Comparison of ENCODE assay signal across 13 cellular contexts in genomic region chr5:132825165-132825823, GRCh38. TPM values are rescaled to one million over a fixed set of nuclear protein-coding genes. Genes with fewer than 3 reads are reported as not detected.
DNase-seq lines count a peak whose midpoint lies in the region; TF ChIP-seq lines count a peak whose summit lies in the region.
"Had no signal": no experiment of that assay in that cellular context is flagged by ENCODE, and none has a peak within 500 bp of the region (broad histone marks: within the 10 kb centered on the region; RNA-seq: fewer than 3 reads in every experiment).

No MANE protein-coding gene starts in this region.

- CTCF ChIA-PET in activated CD4-positive, alpha-beta memory T cell treated with anti-CD3 and anti-CD28 coated beads, Interleukin-2, amount 10 ng/mL, durations not matched to agents 7 days and 5 days (lab: Charles Lee), result interaction anchor here (0.7 kb wide), 1 partner anchor 41 kb away, joined by 8 read pairs; no protein-coding TSS in a partner anchor
- CTCF ChIA-PET in activated CD4-positive, alpha-beta memory T cell treated with anti-CD3 and anti-CD28 coated beads for 36 hours (lab: Charles Lee), result interaction anchor here (1.3 to 1.7 kb wide), 2 partner anchors 8 to 319 kb away, joined by 4 to 7 read pairs; no protein-coding TSS in a partner anchor

- intact Hi-C loops in activated CD4-positive, alpha-beta memory T cell treated with anti-CD3 and anti-CD28 coated beads for 36 hours (cut with micrococcal nuclease), result no loop called here
- intact Hi-C loops in spleen (cut with DNase I; ENCODE audit: low total_unique reads) (no loop called here), prostate gland (cut with DNase I) (loop anchor here (10.0 kb wide), 2 partner anchors 230 to 300 kb away; partner anchors contain the start of gene HSPA4)

- no peak overlapping the region for H3K27ac Mint-ChIP-seq in activated CD4-positive, alpha-beta memory T cell treated with anti-CD3 and anti-CD28 coated beads, Interleukin-2, amount 10 ng/mL, durations not matched to agents 7 days and 5 days
- no peak overlapping the region for H3K27ac Mint-ChIP-seq in activated CD4-positive, alpha-beta memory T cell treated with anti-CD3 and anti-CD28 coated beads for 36 hours
- H3K27ac Mint-ChIP-seq in activated T-cell treated with anti-CD3 and anti-CD28 coated beads, Interleukin-2, amount 50 U/mL, for 24 hours, result no peak overlapping the region

- peak overlapping the region; percentile 25; the same call in 1 of the 2 replicates for H3K4me3 ChIP-seq in iPS DF 6.9 (ENCODE audit: low read length)
- H3K4me3 ChIP-seq in spleen, result peak overlapping the region; percentile 16 to 67 (median 34)
- H3K4me3 ChIP-seq in prostate gland, result no peak overlapping the region
- H3K4me3 ChIP-seq: breast epithelium, SJCRH30 had no signal

- peaks cover 16% of the 10 kb centered on the region for H3K4me1 Mint-ChIP-seq in activated CD4-positive, alpha-beta memory T cell treated with anti-CD3 and anti-CD28 coated beads, Interleukin-2, amount 10 ng/mL, durations not matched to agents 7 days and 5 days
- peaks cover 2% of the 10 kb centered on the region for H3K4me1 Mint-ChIP-seq in activated CD4-positive, alpha-beta memory T cell treated with anti-CD3 and anti-CD28 coated beads for 36 hours (ENCODE audit: low read depth)
- H3K4me1 Mint-ChIP-seq in activated T-cell treated with anti-CD3 and anti-CD28 coated beads, Interleukin-2, amount 50 U/mL, for 24 hours (ENCODE audit: low read depth), result peaks cover 15% of the 10 kb centered on the region

- peak overlapping the region; percentile 30 for H3K4me3 Mint-ChIP-seq in activated CD4-positive, alpha-beta memory T cell treated with anti-CD3 and anti-CD28 coated beads, Interleukin-2, amount 10 ng/mL, durations not matched to agents 7 days and 5 days
- H3K4me3 Mint-ChIP-seq in activated CD4-positive, alpha-beta memory T cell treated with anti-CD3 and anti-CD28 coated beads for 36 hours, result no peak overlapping the region
- no peak overlapping the region for H3K4me3 Mint-ChIP-seq in activated T-cell treated with anti-CD3 and anti-CD28 coated beads, Interleukin-2, amount 50 U/mL, for 24 hours

- POLR2A ChIA-PET in activated CD4-positive, alpha-beta memory T cell treated with anti-CD3 and anti-CD28 coated beads, Interleukin-2, amount 10 ng/mL, durations not matched to agents 7 days and 5 days (lab: Charles Lee), result interaction anchor here (1.4 kb wide), 1 partner anchor 227 kb away, joined by 4 read pairs; the partner anchor contains the start of gene HSPA4
- POLR2A ChIA-PET in activated CD4-positive, alpha-beta memory T cell treated with anti-CD3 and anti-CD28 coated beads for 36 hours (lab: Charles Lee), result interaction anchor here (0.6 kb wide), 1 partner anchor 191 kb away, joined by 3 read pairs; no protein-coding TSS in a partner anchor

- H3K27ac ChIP-seq in iPS DF 6.9 (ENCODE audit: low read length), result no peak overlapping the region
- no peak overlapping the region for H3K27ac ChIP-seq in spleen
- H3K27ac ChIP-seq in prostate gland, result no peak overlapping the region
- H3K27ac ChIP-seq: breast epithelium, SJCRH30 had no signal

- WGBS in iPS DF 6.9 (ENCODE audit: insufficient coverage, insufficient read length), result no CpG with 5 or more reads among the region's 69 CpGs
- WGBS in spleen, 5 donors, result 23 to 92% (median 26%) methylated on average over 4 to 69 of the region's 69 CpGs
- 73% methylated on average over 38 of the region's 69 CpGs for WGBS in prostate gland

- no peak for DNase-seq in activated CD4-positive, alpha-beta memory T cell treated with anti-CD3 and anti-CD28 coated beads, Interleukin-2, amount 10 ng/mL, durations not matched to agents 7 days and 5 days
- DNase-seq in activated CD4-positive, alpha-beta memory T cell treated with anti-CD3 and anti-CD28 coated beads for 36 hours, result no peak
- DNase-seq in activated T-cell treated with anti-CD3 and anti-CD28 coated beads, Interleukin-2, amount 50 U/mL, for 24 hours, result peak; percentile 50
- no peak for DNase-seq in iPS DF 6.9 (ENCODE audit: low read depth, low spot score)
- no peak for DNase-seq in spleen
- DNase-seq in NCI-H1105 (lab: John Stamatoyannopoulos, UW), result no peak
- no peak for DNase-seq in prostate gland (ENCODE audit: low spot score)
- no peak for DNase-seq in GF-D8 (lab: John Stamatoyannopoulos, UW)
- DNase-seq: foreskin melanocyte, NCI-H446, SJCRH30 had no signal

- H3K36me3 Mint-ChIP-seq in activated CD4-positive, alpha-beta memory T cell treated with anti-CD3 and anti-CD28 coated beads, Interleukin-2, amount 10 ng/mL, durations not matched to agents 7 days and 5 days (ENCODE audit: low read depth), result no peaks in the 10 kb centered on the region
- no peaks in the 10 kb centered on the region for H3K36me3 Mint-ChIP-seq in activated CD4-positive, alpha-beta memory T cell treated with anti-CD3 and anti-CD28 coated beads for 36 hours
- no peaks in the 10 kb centered on the region for H3K36me3 Mint-ChIP-seq in activated T-cell treated with anti-CD3 and anti-CD28 coated beads, Interleukin-2, amount 50 U/mL, for 24 hours (ENCODE audit: low read depth)

- no peaks in the 10 kb centered on the region for H3K36me3 ChIP-seq in iPS DF 6.9 (ENCODE audit: control insufficient read depth, insufficient read depth, low read length)
- no peaks in the 10 kb centered on the region for H3K36me3 ChIP-seq in spleen
- H3K36me3 ChIP-seq in prostate gland, result no peaks in the 10 kb centered on the region
- H3K36me3 ChIP-seq: breast epithelium, SJCRH30 had no signal

- no peaks in the 10 kb centered on the region for H3K9me3 Mint-ChIP-seq in activated CD4-positive, alpha-beta memory T cell treated with anti-CD3 and anti-CD28 coated beads, Interleukin-2, amount 10 ng/mL, durations not matched to agents 7 days and 5 days
- no peaks in the 10 kb centered on the region for H3K9me3 Mint-ChIP-seq in activated CD4-positive, alpha-beta memory T cell treated with anti-CD3 and anti-CD28 coated beads for 36 hours
- no peaks in the 10 kb centered on the region for H3K9me3 Mint-ChIP-seq in activated T-cell treated with anti-CD3 and anti-CD28 coated beads, Interleukin-2, amount 50 U/mL, for 24 hours

- TF ChIP-seq POLR2A in spleen (IDR thresholded peaks at IDR 0.05) (no peak), prostate gland (IDR thresholded peaks at IDR 0.05) (no peak)

- H3K4me1 ChIP-seq in iPS DF 6.9 (ENCODE audit: control insufficient read depth, insufficient read depth, low read length) (peaks cover 4% of the 10 kb centered on the region), spleen (peaks cover 4 to 45% (median 36%) of the 10 kb centered on the region in 6 donors), prostate gland (replicated peaks) (peaks cover 7% of the 10 kb centered on the region)
- H3K4me1 ChIP-seq: breast epithelium had no signal

- no peaks in the 10 kb centered on the region for H3K9me3 ChIP-seq in iPS DF 6.9 (ENCODE audit: control insufficient read depth, insufficient read depth, low read length)
- H3K9me3 ChIP-seq in spleen, result no peaks in the 10 kb centered on the region
- H3K9me3 ChIP-seq in prostate gland, result no peaks in the 10 kb centered on the region
- H3K9me3 ChIP-seq: breast epithelium, SJCRH30 had no signal

- H3K27me3 ChIP-seq in iPS DF 6.9 (ENCODE audit: control insufficient read depth, insufficient read depth, low read length) (peaks cover 23% of the 10 kb centered on the region), spleen (replicated peaks in 1 of 7) (peaks cover 0 to 95% (median 45%) of the 10 kb centered on the region in 7 donors), prostate gland (replicated peaks; ENCODE audit: insufficient read depth) (no peaks in the 10 kb centered on the region)
- H3K27me3 ChIP-seq: breast epithelium, SJCRH30 had no signal

- H3K27me3 Mint-ChIP-seq in activated CD4-positive, alpha-beta memory T cell treated with anti-CD3 and anti-CD28 coated beads, Interleukin-2, amount 10 ng/mL, durations not matched to agents 7 days and 5 days, result peaks cover 59% of the 10 kb centered on the region
- H3K27me3 Mint-ChIP-seq in activated CD4-positive, alpha-beta memory T cell treated with anti-CD3 and anti-CD28 coated beads for 36 hours, result peaks cover 42% of the 10 kb centered on the region
- H3K27me3 Mint-ChIP-seq in activated T-cell treated with anti-CD3 and anti-CD28 coated beads, Interleukin-2, amount 50 U/mL, for 24 hours, result peaks cover 74% of the 10 kb centered on the region

- no peak for TF ChIP-seq CTCF in spleen (IDR thresholded peaks at IDR 0.05 in 8 of 11, conservative IDR thresholded peaks at IDR 0.05 in 3 of 11)
- no peak for TF ChIP-seq CTCF in prostate gland (IDR thresholded peaks at IDR 0.05)

RNA-seq across cellular contexts. Expression of gene SHROOM1, which starts 5.2 kb away (rescaled TPM):
- 1 to 10 TPM; 2.5 to 2.7 TPM for total RNA-seq in activated CD4-positive, alpha-beta memory T cell treated with anti-CD3 and anti-CD28 coated beads, Interleukin-2, amount 10 ng/mL, durations not matched to agents 7 days and 5 days
- total RNA-seq in activated CD4-positive, alpha-beta memory T cell treated with anti-CD3 and anti-CD28 coated beads for 36 hours, result 1 to 10 TPM; 1.2 to 1.6 TPM
- total RNA-seq in spleen (10 to 100 TPM in 2 of 7 donors, 1 to 10 TPM in 5; 1.8 to 26.1 (median 4.0) TPM), prostate gland (100 to 1,000 TPM in 1 of 2 donors, 10 to 100 TPM in 1; 62.1 to 364 TPM)
- polyA plus RNA-seq in spleen, result 1 to 10 TPM; 1.1 to 2.8 (median 1.4) TPM

RNA-seq across cellular contexts. Expression of gene SOWAHA, which starts 12.2 kb away (rescaled TPM):
- total RNA-seq in activated CD4-positive, alpha-beta memory T cell treated with anti-CD3 and anti-CD28 coated beads, Interleukin-2, amount 10 ng/mL, durations not matched to agents 7 days and 5 days, result not detected
- total RNA-seq in activated CD4-positive, alpha-beta memory T cell treated with anti-CD3 and anti-CD28 coated beads for 36 hours, result not detected
- not detected for total RNA-seq in spleen
- polyA plus RNA-seq in spleen, result under 1 TPM; 0.03 to 0.56 (median 0.24) TPM
- total RNA-seq in prostate gland, result 10 to 100 TPM in 1 of 2 donors, 1 to 10 TPM in 1; 4.1 to 16.7 TPM
- total RNA-seq: MCF 10A had no signal

RNA-seq across cellular contexts. Expression of gene GDF9, which starts 41.0 kb away (rescaled TPM):
- 1 to 10 TPM in 1 of 2 experiments, under 1 TPM in 1; 0.68 to 1.2 TPM for total RNA-seq in activated CD4-positive, alpha-beta memory T cell treated with anti-CD3 and anti-CD28 coated beads, Interleukin-2, amount 10 ng/mL, durations not matched to agents 7 days and 5 days
- under 1 TPM; 0.43 to 0.73 TPM for total RNA-seq in activated CD4-positive, alpha-beta memory T cell treated with anti-CD3 and anti-CD28 coated beads for 36 hours
- total RNA-seq in spleen, result under 1 TPM in 4 of 7 donors, not detected in 3; 0.17 to 0.40 (median 0.34) TPM
- under 1 TPM; 0.29 to 0.59 (median 0.56) TPM for polyA plus RNA-seq in spleen
- total RNA-seq in prostate gland, result 1 to 10 TPM in 1 of 2 donors, under 1 TPM in 1; 0.09 to 3.2 TPM

RNA-seq across cellular contexts. Expression of gene UQCRQ, which starts 41.1 kb away (rescaled TPM):
- total RNA-seq in activated CD4-positive, alpha-beta memory T cell treated with anti-CD3 and anti-CD28 coated beads, Interleukin-2, amount 10 ng/mL, durations not matched to agents 7 days and 5 days, result 100 to 1,000 TPM; 281 to 293 TPM
- total RNA-seq in activated CD4-positive, alpha-beta memory T cell treated with anti-CD3 and anti-CD28 coated beads for 36 hours, result 100 to 1,000 TPM; 540 to 565 TPM
- total RNA-seq in spleen (100 to 1,000 TPM in 4 of 7 donors, 10 to 100 TPM in 3; 59.6 to 176 (median 159) TPM), prostate gland (100 to 1,000 TPM; 201 to 223 TPM)
- polyA plus RNA-seq in spleen, result 100 to 1,000 TPM; 175 to 266 (median 192) TPM

RNA-seq across cellular contexts. Expression of gene LEAP2, which starts 48.2 kb away (rescaled TPM):
- 1 to 10 TPM; 2.5 to 3.2 TPM for total RNA-seq in activated CD4-positive, alpha-beta memory T cell treated with anti-CD3 and anti-CD28 coated beads, Interleukin-2, amount 10 ng/mL, durations not matched to agents 7 days and 5 days
- total RNA-seq in activated CD4-positive, alpha-beta memory T cell treated with anti-CD3 and anti-CD28 coated beads for 36 hours, result 1 to 10 TPM; 1.7 to 3.2 TPM
- total RNA-seq in spleen (1 to 10 TPM; 1.9 to 6.1 (median 2.3) TPM), prostate gland (1 to 10 TPM in 1 of 2 donors, under 1 TPM in 1; 0.32 to 1.4 TPM)
- 1 to 10 TPM; 2.1 to 3.3 (median 2.9) TPM for polyA plus RNA-seq in spleen

Comparison
In these comparisons a context has a peak if more than half of its experiments do, and no peak if none do; other contexts are left out.
1. H3K4me3 ChIP-seq: peak in iPS DF 6.9 (single experiment) and spleen (8 of 8); none in prostate gland (0 of 2).
2. RNA of gene SOWAHA, which starts 12.2 kb away (total RNA-seq): 4.1 to 16.7 TPM in prostate gland; not detected in activated CD4-positive, alpha-beta memory T cell treated with anti-CD3 and anti-CD28 coated beads, Interleukin-2, amount 10 ng/mL, durations not matched to agents 7 days and 5 days, not detected in activated CD4-positive, alpha-beta memory T cell treated with anti-CD3 and anti-CD28 coated beads for 36 hours and not detected in spleen; every median in the first group is over 4 times any median in the second.